In genomic region chr2:37925063-37925897, GRCh38 we compare ENCODE assay signal across 8 cellular contexts. TPM values are rescaled to one million over a fixed set of nuclear protein-coding genes. Genes with fewer than 3 reads are reported as not detected.
DNase-seq lines count a peak whose midpoint lies in the region; ATAC-seq and TF ChIP-seq lines count a peak whose summit lies in the region.

RMDN2 (plus strand) TSS chr2:37925287; CDS start chr2:37929278, 3,991 bp downstream.

- H3K9me3 Mint-ChIP-seq in activated CD4-positive, alpha-beta T cell treated with anti-CD3 and anti-CD28 coated beads for 36 hours (ENCODE audit: low read depth) = no peaks in the 10 kb centered on the region

- peak; percentile 86 for ATAC-seq in HG03196 (IDR thresholded peaks at IDR 0.05; ENCODE audit: unreplicated experiment)
- ATAC-seq in activated CD4-positive, alpha-beta T cell treated with anti-CD3 and anti-CD28 coated beads for 36 hours = peak; percentile 90

- H3K4me1 Mint-ChIP-seq in activated CD4-positive, alpha-beta T cell treated with anti-CD3 and anti-CD28 coated beads for 36 hours = peaks cover 9% of the 10 kb centered on the region

- peak; percentile 76 for TF ChIP-seq POLR2A in GM18951 (IDR thresholded peaks at IDR 0.05; ENCODE audit: extremely low read depth, insufficient read depth, insufficient read length)

- POLR2A ChIA-PET in activated CD4-positive, alpha-beta T cell treated with anti-CD3 and anti-CD28 coated beads for 36 hours (lab: Charles Lee) = interaction anchor here (0.6 to 1.0 kb wide), 2 partner anchors 9 to 18 kb away, joined by 3 to 4 read pairs; no protein-coding TSS in a partner anchor

- CTCF ChIA-PET in activated CD4-positive, alpha-beta T cell treated with anti-CD3 and anti-CD28 coated beads for 36 hours (lab: Charles Lee) = interaction anchor here (0.6 to 1.5 kb wide), 4 partner anchors 192 to 548 kb away, joined by 3 to 5 read pairs (median 4); no protein-coding TSS in a partner anchor

- H3K4me3 ChIP-seq in choroid plexus epithelial cell (ENCODE audit: low read depth, low read length) = peak within 1 kb of the TSS; percentile 83

- peaks cover 2% of the 10 kb centered on the region for H3K36me3 Mint-ChIP-seq in activated CD4-positive, alpha-beta T cell treated with anti-CD3 and anti-CD28 coated beads for 36 hours (ENCODE audit: low read depth)

- peak within 1 kb of the TSS; percentile 90 for H3K27ac ChIP-seq in layer of hippocampus (ENCODE audit: low read depth, low read length)

- in situ Hi-C loops in GM18951 (cut with MboI; ENCODE audit: low sequenced_read_pairs, unreplicated experiment) = no loop called here

- TF ChIP-seq CTCF in choroid plexus epithelial cell (conservative IDR thresholded peaks at IDR 0.05; ENCODE audit: low read depth, low read length) = no peak

- H3K27ac Mint-ChIP-seq in activated CD4-positive, alpha-beta T cell treated with anti-CD3 and anti-CD28 coated beads for 36 hours = peak within 1 kb of the TSS; percentile 96

- peaks cover 3% of the 10 kb centered on the region for H3K27me3 Mint-ChIP-seq in activated CD4-positive, alpha-beta T cell treated with anti-CD3 and anti-CD28 coated beads for 36 hours

- H3K27me3 ChIP-seq in layer of hippocampus (ENCODE audit: control insufficient read depth, insufficient read depth, low read length) = no peaks in the 10 kb centered on the region

- H3K4me3 Mint-ChIP-seq in activated CD4-positive, alpha-beta T cell treated with anti-CD3 and anti-CD28 coated beads for 36 hours = peak within 1 kb of the TSS; percentile 97

- intact Hi-C loops in activated CD4-positive, alpha-beta T cell treated with anti-CD3 and anti-CD28 coated beads for 36 hours (cut with DNase I, micrococcal nuclease) = loop anchor here in 1 of 2 experiments (1.0 to 5.0 kb wide), 3 partner anchors 34 to 452 kb away; partner anchors contain the start of genes ATL2 and CYP1B1

- DNase-seq in AG08396 (ENCODE audit: low spot score) = peak; percentile 92
- peak; percentile 90 for DNase-seq in NCI-H510A treated with DMSO at 0.1 percent for 48 hours (lab: John Stamatoyannopoulos, UW)
- DNase-seq in activated CD4-positive, alpha-beta T cell treated with anti-CD3 and anti-CD28 coated beads for 36 hours = peak; percentile 89
- DNase-seq in choroid plexus epithelial cell (ENCODE audit: low read depth) = peak; percentile 92
- peak; percentile 61 to 73 for DNase-seq in stimulated activated CD4-positive, alpha-beta T cell treated with anti-CD3 and anti-CD28 coated beads, Interleukin-1b, Interleukin-23, amount 100 ng/mL, for 4 hours (ENCODE audit: low read depth in 2 of 2)

RNA-seq across cellular contexts. Expression of gene RMDN2, which starts in this region (rescaled TPM):
- 1 to 10 TPM; 2.5 to 2.7 TPM for total RNA-seq in activated CD4-positive, alpha-beta T cell treated with anti-CD3 and anti-CD28 coated beads for 36 hours

Comparison
In these comparisons a context has a peak if more than half of its experiments do, and no peak if none do; other contexts are left out.
1. Peak in every context shown above with its lines: DNase-seq, ATAC-seq, H3K4me3 ChIP-seq and H3K27ac ChIP-seq.